17 cellular contexts compared by ENCODE assay signal in genomic region chr4:10072420-10073017, GRCh38. TPM values are rescaled to one million over a fixed set of nuclear protein-coding genes. Genes with fewer than 3 reads are reported as not detected.
DNase-seq lines count a peak whose midpoint lies in the region; ATAC-seq, FAIRE-seq and TF ChIP-seq lines count a peak whose summit lies in the region.
"Had no signal": no experiment of that assay in that cellular context is flagged by ENCODE, and none has a peak within 500 bp of the region (broad histone marks: within the 10 kb centered on the region; RNA-seq: fewer than 3 reads in every experiment).

No MANE protein-coding gene starts in this region.

- H3K9me1 ChIP-seq in keratinocyte (ENCODE audit: control insufficient read depth, extremely low read depth, insufficient read depth, low read length), result no peaks in the 10 kb centered on the region

- H3K27ac ChIP-seq in keratinocyte (ENCODE audit: control insufficient read depth, insufficient read depth, low read length) (no peak overlapping the region), stomach smooth muscle (ENCODE audit: low read length) (peak overlapping the region; percentile 31), transverse colon (no peak overlapping the region)
- H3K27ac ChIP-seq: spleen, VCaP had no signal

- dilution Hi-C loops in keratinocyte (cut with MboI; ENCODE audit: extremely low pct_ligation_motif_present, low sequenced_read_pairs), result no loop called here

- no peak for ATAC-seq in GM18498 (IDR thresholded peaks at IDR 0.05; ENCODE audit: unreplicated experiment)
- ATAC-seq in HG03025 (IDR thresholded peaks at IDR 0.05; ENCODE audit: low FRiP score, unreplicated experiment), result no peak
- ATAC-seq: stimulated activated memory B cell treated with anti-CD40 and anti-IgM and Interleukin-4, amounts not matched to agents 10 μg/mL and 1 μg/mL and 100 μg/mL, for 72 hours had no signal

- H3K4me3 Mint-ChIP-seq in activated naive CD4-positive, alpha-beta T cell treated with anti-CD3 and anti-CD28 coated beads for 36 hours, result no peak overlapping the region
- H3K4me3 Mint-ChIP-seq in activated T-helper 2 cell treated with anti-CD3 and anti-CD28 coated beads, Interferon-gamma antibody, Interleukin-2, Interleukin-4, amounts not matched to agents 10 μg/mL and 5 μg/mL and 100 μg/mL, durations not matched to agents 14 hours and 24 hours and 36 hours (ENCODE audit: low read depth), result no peak overlapping the region
- H3K4me3 Mint-ChIP-seq: stimulated activated memory B cell treated with anti-CD40 and anti-IgM and Interleukin-4, amounts not matched to agents 10 μg/mL and 1 μg/mL and 100 μg/mL, for 72 hours had no signal

- H3K9me3 ChIP-seq in keratinocyte (ENCODE audit: control insufficient read depth, low read depth, low read length), result no peaks in the 10 kb centered on the region
- no peaks in the 10 kb centered on the region for H3K9me3 ChIP-seq in stomach smooth muscle (ENCODE audit: control insufficient read depth in 2 of 2, low read length in 2 of 2)
- no peaks in the 10 kb centered on the region for H3K9me3 ChIP-seq in transverse colon
- H3K9me3 ChIP-seq: spleen had no signal

- no peaks in the 10 kb centered on the region for H3K79me2 ChIP-seq in keratinocyte (ENCODE audit: control insufficient read depth, insufficient read depth, low read length)

- no peak for DNase-seq in activated naive CD4-positive, alpha-beta T cell treated with anti-CD3 and anti-CD28 coated beads for 36 hours
- no peak for DNase-seq in activated naive CD4-positive, alpha-beta T cell (lab: John Stamatoyannopoulos, UW)
- DNase-seq in activated T-helper 2 cell treated with anti-CD3 and anti-CD28 coated beads, Interferon-gamma antibody, Interleukin-2, Interleukin-4, amounts not matched to agents 10 μg/mL and 5 μg/mL and 100 μg/mL, durations not matched to agents 14 hours and 24 hours and 36 hours (ENCODE audit: low spot score), result no peak
- DNase-seq in keratinocyte (ENCODE audit: low read depth, low spot score) (no peak), transverse colon (no peak)
- DNase-seq: effector CD8-positive, alpha-beta T cell; hypothalamus; Karpas-422; left cardiac atrium; NCI-H1105 treated with DMSO at 0.1 percent for 48 hours; spleen had no signal

- peak overlapping the region; percentile 68 for H3K27ac Mint-ChIP-seq in activated naive CD4-positive, alpha-beta T cell treated with anti-CD3 and anti-CD28 coated beads for 36 hours
- H3K27ac Mint-ChIP-seq in activated T-helper 2 cell treated with anti-CD3 and anti-CD28 coated beads, Interferon-gamma antibody, Interleukin-2, Interleukin-4, amounts not matched to agents 10 μg/mL and 5 μg/mL and 100 μg/mL, durations not matched to agents 14 hours and 24 hours and 36 hours, result peak overlapping the region; percentile 17
- H3K27ac Mint-ChIP-seq: stimulated activated memory B cell treated with anti-CD40 and anti-IgM and Interleukin-4, amounts not matched to agents 10 μg/mL and 1 μg/mL and 100 μg/mL, for 72 hours had no signal

- H3K4me1 ChIP-seq in keratinocyte (ENCODE audit: control insufficient read depth, extremely low read depth, insufficient read depth, low read length), result no peaks in the 10 kb centered on the region
- H3K4me1 ChIP-seq in stomach smooth muscle (ENCODE audit: control insufficient read depth, insufficient read depth, low read length), result no peaks in the 10 kb centered on the region
- H3K4me1 ChIP-seq in transverse colon, result no peaks in the 10 kb centered on the region

- 60 to 85% methylated on average over 1 to 7 of the region's 7 CpGs for WGBS in transverse colon (ENCODE audit: low coverage in 1 of 2), 2 donors

- no peaks in the 10 kb centered on the region for H3K27me3 Mint-ChIP-seq in activated naive CD4-positive, alpha-beta T cell treated with anti-CD3 and anti-CD28 coated beads for 36 hours (ENCODE audit: low read depth)
- H3K27me3 Mint-ChIP-seq in activated T-helper 2 cell treated with anti-CD3 and anti-CD28 coated beads, Interferon-gamma antibody, Interleukin-2, Interleukin-4, amounts not matched to agents 10 μg/mL and 5 μg/mL and 100 μg/mL, durations not matched to agents 14 hours and 24 hours and 36 hours (ENCODE audit: low read depth), result no peaks in the 10 kb centered on the region
- H3K27me3 Mint-ChIP-seq: stimulated activated memory B cell treated with anti-CD40 and anti-IgM and Interleukin-4, amounts not matched to agents 10 μg/mL and 1 μg/mL and 100 μg/mL, for 72 hours had no signal

- in situ Hi-C loops in transverse colon (cut with MboI; ENCODE audit: low pct_ligation_motif_present in 1 of 4, low pct_unique_long_range_greater_than_20kb in 1 of 4, low sequenced_read_pairs in 3 of 4), result no loop called here

- intact Hi-C loops in activated naive CD4-positive, alpha-beta T cell treated with anti-CD3 and anti-CD28 coated beads for 36 hours (cut with micrococcal nuclease), result loop anchor here (2.0 kb wide), 2 partner anchors 20 to 54 kb away; no protein-coding TSS in a partner anchor
- intact Hi-C loops in activated T-helper 2 cell treated with anti-CD3 and anti-CD28 coated beads, Interferon-gamma antibody, Interleukin-2, Interleukin-4, amounts not matched to agents 10 μg/mL and 5 μg/mL and 100 μg/mL, durations not matched to agents 14 hours and 24 hours and 36 hours (cut with micrococcal nuclease), result no loop called here
- intact Hi-C loops in transverse colon (cut with DNase I; ENCODE audit: low total_unique reads), result no loop called here

- no peak for TF ChIP-seq CTCF in keratinocyte (optimal IDR thresholded peaks at IDR 0.05 in 1 of 3, IDR thresholded peaks at IDR 0.05 in 1 of 3, conservative IDR thresholded peaks at IDR 0.05 in 1 of 3; ENCODE audit: extremely low read depth in 1 of 3, insufficient read depth in 2 of 3, low read length in 3 of 3)
- no peak for TF ChIP-seq CTCF in transverse colon (IDR thresholded peaks at IDR 0.05)

- H3K36me3 ChIP-seq in keratinocyte (ENCODE audit: control insufficient read depth in 2 of 2, extremely low read depth in 1 of 2, insufficient read depth in 2 of 2, low read length in 2 of 2), result peaks cover 34 to 45% of the 10 kb centered on the region in 2 experiments
- peaks cover 38 to 59% of the 10 kb centered on the region in 2 donors for H3K36me3 ChIP-seq in stomach smooth muscle (ENCODE audit: control insufficient read depth in 2 of 2, insufficient read depth in 2 of 2, low read length in 2 of 2)
- H3K36me3 ChIP-seq in transverse colon, result peaks cover 0 to 40% (median 19%) of the 10 kb centered on the region in 4 donors

- H4K20me1 ChIP-seq in keratinocyte (ENCODE audit: control insufficient read depth, extremely low read depth, insufficient read depth, low read length), result no peaks in the 10 kb centered on the region

- peak; percentile 5 for FAIRE-seq in keratinocyte (lab: Jason Lieb, UNC)
- FAIRE-seq: RCC 7860 had no signal

- H2AFZ ChIP-seq in keratinocyte (ENCODE audit: control insufficient read depth, low read length), result no peak overlapping the region

- H3K27me3 ChIP-seq in keratinocyte (ENCODE audit: control insufficient read depth, extremely low read depth, insufficient read depth, low read length) (no peaks in the 10 kb centered on the region), stomach smooth muscle (ENCODE audit: control insufficient read depth in 1 of 2, insufficient read depth in 2 of 2, low read length in 2 of 2) (no peaks in the 10 kb centered on the region), transverse colon (no peaks in the 10 kb centered on the region)

- H3K4me2 ChIP-seq in keratinocyte (ENCODE audit: control insufficient read depth, extremely low read depth, insufficient read depth, low read depth, low read length), result no peak overlapping the region

- no peaks in the 10 kb centered on the region for H3K9me3 Mint-ChIP-seq in activated naive CD4-positive, alpha-beta T cell treated with anti-CD3 and anti-CD28 coated beads for 36 hours
- no peaks in the 10 kb centered on the region for H3K9me3 Mint-ChIP-seq in activated T-helper 2 cell treated with anti-CD3 and anti-CD28 coated beads, Interferon-gamma antibody, Interleukin-2, Interleukin-4, amounts not matched to agents 10 μg/mL and 5 μg/mL and 100 μg/mL, durations not matched to agents 14 hours and 24 hours and 36 hours
- H3K9me3 Mint-ChIP-seq: stimulated activated memory B cell treated with anti-CD40 and anti-IgM and Interleukin-4, amounts not matched to agents 10 μg/mL and 1 μg/mL and 100 μg/mL, for 72 hours had no signal

- H3K4me3 ChIP-seq in keratinocyte (ENCODE audit: control insufficient read depth in 2 of 3, extremely low read depth in 1 of 3, insufficient read depth in 2 of 3, low read depth in 1 of 3, low read length in 3 of 3) (no peak overlapping the region), stomach smooth muscle (ENCODE audit: low read length in 2 of 2) (no peak overlapping the region), transverse colon (no peak overlapping the region)
- H3K4me3 ChIP-seq: spleen had no signal

- TF ChIP-seq POLR2A in transverse colon (IDR thresholded peaks at IDR 0.05), result no peak

- H3K9ac ChIP-seq in keratinocyte (ENCODE audit: control insufficient read depth, extremely low read depth, insufficient read depth, low read length), result no peak overlapping the region
- H3K9ac ChIP-seq in stomach smooth muscle (ENCODE audit: low read length in 2 of 2), result no peak overlapping the region

- CTCF ChIA-PET in activated naive CD4-positive, alpha-beta T cell treated with anti-CD3 and anti-CD28 coated beads for 36 hours (lab: Charles Lee), result interaction anchor here (0.8 to 1.8 kb wide), 4 partner anchors 17 to 57 kb away, joined by 4 to 6 read pairs (median 5); no protein-coding TSS in a partner anchor

- TF ChIP-seq EP300 in transverse colon (IDR thresholded peaks at IDR 0.05; ENCODE audit: low read depth), result no peak

- H3K36me3 Mint-ChIP-seq in activated naive CD4-positive, alpha-beta T cell treated with anti-CD3 and anti-CD28 coated beads for 36 hours (ENCODE audit: low read depth), result peaks cover 26% of the 10 kb centered on the region
- peaks cover 78% of the 10 kb centered on the region for H3K36me3 Mint-ChIP-seq in activated T-helper 2 cell treated with anti-CD3 and anti-CD28 coated beads, Interferon-gamma antibody, Interleukin-2, Interleukin-4, amounts not matched to agents 10 μg/mL and 5 μg/mL and 100 μg/mL, durations not matched to agents 14 hours and 24 hours and 36 hours (ENCODE audit: low read depth)

- H3K4me1 Mint-ChIP-seq in activated naive CD4-positive, alpha-beta T cell treated with anti-CD3 and anti-CD28 coated beads for 36 hours (ENCODE audit: low read depth), result peaks cover 5% of the 10 kb centered on the region
- H3K4me1 Mint-ChIP-seq in activated T-helper 2 cell treated with anti-CD3 and anti-CD28 coated beads, Interferon-gamma antibody, Interleukin-2, Interleukin-4, amounts not matched to agents 10 μg/mL and 5 μg/mL and 100 μg/mL, durations not matched to agents 14 hours and 24 hours and 36 hours (ENCODE audit: low read depth), result peaks cover 2% of the 10 kb centered on the region

RNA-seq across cellular contexts. Expression of gene WDR1, which starts 44.1 kb away (rescaled TPM):
- 100 to 1,000 TPM; 271 to 295 TPM for total RNA-seq in activated naive CD4-positive, alpha-beta T cell treated with anti-CD3 and anti-CD28 coated beads for 36 hours
- total RNA-seq in activated T-helper 2 cell treated with anti-CD3 and anti-CD28 coated beads, Interferon-gamma antibody, Interleukin-2, Interleukin-4, amounts not matched to agents 10 μg/mL and 5 μg/mL and 100 μg/mL, durations not matched to agents 14 hours and 24 hours and 36 hours, result 387 and 398 TPM in 2 replicates
- 388 to 423 TPM (median 388 TPM) in 3 replicates for polyA plus RNA-seq in keratinocyte
- polyA plus RNA-seq in keratinocyte (2011; ENCODE audit: low read depth), result 337 TPM
- 391 and 468 TPM in 2 replicates for polyA plus RNA-seq in keratinocyte (2011; cell fraction: cytosol; rRNA removed)
- 312 and 336 TPM in 2 replicates for polyA plus RNA-seq in keratinocyte (2011; cell fraction: nucleus; rRNA removed)
- polyA plus RNA-seq in keratinocyte (2012; ENCODE audit: low replicate concordance), result 204 and 352 TPM in 2 replicates
- 342 to 533 TPM (median 448 TPM) in 3 replicates for polyA minus RNA-seq in keratinocyte
- 411 TPM for polyA minus RNA-seq in keratinocyte (2011; cell fraction: cytosol; rRNA and poly(A)+ RNA removed)
- polyA minus RNA-seq in keratinocyte (2011; cell fraction: nucleus; rRNA and poly(A)+ RNA removed), result 185 and 236 TPM in 2 replicates
- total RNA-seq in transverse colon, result 100 to 1,000 TPM; 196 to 268 (median 246) TPM

RNA-seq across cellular contexts. Expression of gene SLC2A9, which starts 51.2 kb away (rescaled TPM):
- total RNA-seq in activated naive CD4-positive, alpha-beta T cell treated with anti-CD3 and anti-CD28 coated beads for 36 hours, result under 1 TPM; 0.43 to 0.86 TPM
- total RNA-seq in activated T-helper 2 cell treated with anti-CD3 and anti-CD28 coated beads, Interferon-gamma antibody, Interleukin-2, Interleukin-4, amounts not matched to agents 10 μg/mL and 5 μg/mL and 100 μg/mL, durations not matched to agents 14 hours and 24 hours and 36 hours, result 1.3 and 2.4 TPM in 2 replicates
- polyA plus RNA-seq in keratinocyte, result 37.3 to 44.3 TPM (median 43.5 TPM) in 3 replicates
- polyA plus RNA-seq in keratinocyte (2011; ENCODE audit: low read depth), result 8.9 TPM
- polyA plus RNA-seq in keratinocyte (2011; cell fraction: cytosol; rRNA removed), result 34.4 and 43.5 TPM in 2 replicates
- 71.8 and 91.0 TPM in 2 replicates for polyA plus RNA-seq in keratinocyte (2011; cell fraction: nucleus; rRNA removed)
- 11.5 and 33.7 TPM in 2 replicates for polyA plus RNA-seq in keratinocyte (2012; ENCODE audit: low replicate concordance)
- polyA minus RNA-seq in keratinocyte, result 77.0 to 79.0 TPM (median 77.2 TPM) in 3 replicates
- polyA minus RNA-seq in keratinocyte (2011; cell fraction: cytosol; rRNA and poly(A)+ RNA removed), result 61.0 TPM
- 92.6 and 125 TPM in 2 replicates for polyA minus RNA-seq in keratinocyte (2011; cell fraction: nucleus; rRNA and poly(A)+ RNA removed)
- total RNA-seq in transverse colon, result 1 to 10 TPM in 3 of 4 donors, not detected in 1; 2.2 to 4.0 (median 3.4) TPM
